8 cellular contexts compared by ENCODE assay signal in the genomic region with DNA sequence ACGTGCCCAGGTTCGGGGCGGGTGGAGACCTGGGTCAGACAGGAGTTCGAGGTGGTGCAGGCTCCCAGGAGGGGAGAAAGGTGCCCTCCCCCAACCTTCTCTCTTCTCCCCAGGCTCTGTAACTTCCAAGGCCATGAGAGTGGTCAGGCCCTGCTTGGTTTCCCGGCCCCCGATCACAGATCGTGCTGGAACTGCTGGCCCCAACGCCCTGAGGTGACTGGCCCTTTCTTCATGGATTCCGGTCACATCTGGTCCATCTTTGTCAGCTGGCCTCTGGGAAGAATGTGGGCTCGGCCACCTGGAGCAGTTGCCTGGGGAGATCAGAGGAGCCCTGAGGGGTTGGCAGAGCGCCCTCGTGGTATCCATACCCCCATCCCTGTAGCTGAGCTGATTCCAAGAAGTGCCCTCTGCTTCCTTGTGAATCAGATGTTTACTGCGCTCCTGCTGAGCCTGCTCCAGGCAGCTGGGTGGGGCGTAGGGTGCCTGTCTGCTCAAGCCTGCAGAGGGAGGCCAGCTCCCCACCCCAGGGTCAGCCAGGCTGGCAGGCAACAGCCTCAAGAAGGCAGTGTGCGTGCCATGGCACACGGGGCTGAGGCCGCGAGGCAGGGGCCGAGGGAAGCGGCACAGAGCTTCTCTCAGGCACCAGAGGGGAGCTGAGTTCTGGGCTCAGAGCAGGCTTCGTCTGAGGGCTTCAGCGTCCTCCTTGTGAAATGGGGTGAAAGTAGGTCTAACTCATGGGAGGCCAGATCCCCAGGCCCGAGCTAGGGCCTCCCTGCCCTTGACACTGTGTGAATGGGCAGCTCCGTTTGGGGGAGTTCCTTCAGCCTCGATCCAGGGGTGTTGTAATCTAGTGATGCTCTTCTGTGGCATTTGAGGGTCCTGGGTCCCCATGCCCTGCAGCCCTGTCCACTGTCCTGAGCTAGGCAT. TPM values are rescaled to one million over a fixed set of nuclear protein-coding genes. Genes with fewer than 3 reads are reported as not detected.
A peak's percentile ranks its signal among the peaks of the same experiment; 100 is the strongest.
DNase-seq lines count a peak whose midpoint lies in the region; ATAC-seq and TF ChIP-seq lines count a peak whose summit lies in the region.

No MANE protein-coding gene starts in this region.

- peak; percentile 31 for DNase-seq in AG09309 (ENCODE audit: low read depth)
- DNase-seq in LoVo (ENCODE audit: low spot score), result peak; percentile 85
- peak in 4 of 10 donors; percentile 29 to 46 (median 38) for DNase-seq in dorsolateral prefrontal cortex
- no peak for DNase-seq in nephron progenitor cell
- no peak for DNase-seq in stimulated activated naive B cell treated with anti-CD40 and anti-IgM and Interleukin-4, amounts not matched to agents 10 μg/mL and 1 μg/mL and 100 μg/mL, for 72 hours
- DNase-seq in GM19238 (ENCODE audit: insufficient read length, low spot score), result no peak

- no peak overlapping the region for H3K4me3 ChIP-seq in AG09309 (ENCODE audit: control insufficient read depth, low read depth, low read length)
- peak overlapping the region in 1 of 59 donors; percentile 4 for H3K4me3 ChIP-seq in dorsolateral prefrontal cortex

- peak overlapping the region; percentile 39 for H3K27ac Mint-ChIP-seq in nephron progenitor cell
- no peak overlapping the region for H3K27ac Mint-ChIP-seq in stimulated activated naive B cell treated with anti-CD40 and anti-IgM and Interleukin-4, amounts not matched to agents 10 μg/mL and 1 μg/mL and 100 μg/mL, for 72 hours

- ATAC-seq in GM19397 (IDR thresholded peaks at IDR 0.05; ENCODE audit: unreplicated experiment), result no peak
- no peak for ATAC-seq in stimulated activated naive B cell treated with anti-CD40 and anti-IgM and Interleukin-4, amounts not matched to agents 10 μg/mL and 1 μg/mL and 100 μg/mL, for 72 hours (replicated peaks)
- ATAC-seq in HG02938 (IDR thresholded peaks at IDR 0.05; ENCODE audit: unreplicated experiment), result no peak

- H3K36me3 Mint-ChIP-seq in nephron progenitor cell (ENCODE audit: low read depth), result no peaks in the 10 kb centered on the region
- H3K36me3 Mint-ChIP-seq in stimulated activated naive B cell treated with anti-CD40 and anti-IgM and Interleukin-4, amounts not matched to agents 10 μg/mL and 1 μg/mL and 100 μg/mL, for 72 hours, result peaks cover 0 to 7% of the 10 kb centered on the region in 2 donors

- no peaks in the 10 kb centered on the region for H3K27me3 ChIP-seq in dorsolateral prefrontal cortex

- TF ChIP-seq CTCF in AG09309 (IDR thresholded peaks at IDR 0.05; ENCODE audit: control insufficient read depth, insufficient read depth, low read depth, low read length, missing control alignments), result no peak
- no peak for TF ChIP-seq CTCF in dorsolateral prefrontal cortex (IDR thresholded peaks at IDR 0.05 in 54 of 56, conservative IDR thresholded peaks at IDR 0.05 in 2 of 56; ENCODE audit: low read depth in 1 of 56, partially characterized antibody in 56 of 56)
- TF ChIP-seq CTCF in nephron progenitor cell (IDR thresholded peaks at IDR 0.05), result no peak

- intact Hi-C loops in dorsolateral prefrontal cortex (cut with DNase I), result no loop called here

- H3K27me3 Mint-ChIP-seq in nephron progenitor cell (ENCODE audit: low read depth, poor library complexity), result peaks cover 12% of the 10 kb centered on the region
- no peaks in the 10 kb centered on the region for H3K27me3 Mint-ChIP-seq in stimulated activated naive B cell treated with anti-CD40 and anti-IgM and Interleukin-4, amounts not matched to agents 10 μg/mL and 1 μg/mL and 100 μg/mL, for 72 hours

- peaks cover 58% of the 10 kb centered on the region for H3K4me1 Mint-ChIP-seq in nephron progenitor cell
- H3K4me1 Mint-ChIP-seq in stimulated activated naive B cell treated with anti-CD40 and anti-IgM and Interleukin-4, amounts not matched to agents 10 μg/mL and 1 μg/mL and 100 μg/mL, for 72 hours, result peaks cover 67 to 93% of the 10 kb centered on the region in 2 donors

- peak overlapping the region in 37 of 59 donors; percentile 1 to 90 (median 70) for H3K27ac ChIP-seq in dorsolateral prefrontal cortex

- H3K9me3 Mint-ChIP-seq in nephron progenitor cell, result no peaks in the 10 kb centered on the region
- H3K9me3 Mint-ChIP-seq in stimulated activated naive B cell treated with anti-CD40 and anti-IgM and Interleukin-4, amounts not matched to agents 10 μg/mL and 1 μg/mL and 100 μg/mL, for 72 hours, result no peaks in the 10 kb centered on the region

- H3K4me3 Mint-ChIP-seq in nephron progenitor cell, result no peak overlapping the region
- H3K4me3 Mint-ChIP-seq in stimulated activated naive B cell treated with anti-CD40 and anti-IgM and Interleukin-4, amounts not matched to agents 10 μg/mL and 1 μg/mL and 100 μg/mL, for 72 hours, result no peak overlapping the region

RNA-seq across cellular contexts. Expression of a gene that starts 3.6 kb away (rescaled TPM):
- total RNA-seq in dorsolateral prefrontal cortex, result 10 to 100 TPM; 15.0 to 67.4 (median 33.4) TPM

RNA-seq across cellular contexts. Expression of a gene that starts 40.4 kb away (rescaled TPM):
- total RNA-seq in dorsolateral prefrontal cortex, result 10 to 100 TPM in 94 of 120 experiments, 1 to 10 TPM in 26; 4.8 to 32.4 (median 12.7) TPM

RNA-seq across cellular contexts. Expression of a gene that starts 47.1 kb away (rescaled TPM):
- 100 to 1,000 TPM; 448 to 781 (median 536) TPM for total RNA-seq in dorsolateral prefrontal cortex

Comparison
In these comparisons a context has a peak if more than half of its experiments do, and no peak if none do; other contexts are left out.
1. DNase-seq: peak in AG09309 (single experiment) and LoVo (single experiment); none in nephron progenitor cell (single experiment), stimulated activated naive B cell treated with anti-CD40 and anti-IgM and Interleukin-4, amounts not matched to agents 10 μg/mL and 1 μg/mL and 100 μg/mL, for 72 hours (single experiment) and GM19238 (single experiment).